In the genomic region with DNA sequence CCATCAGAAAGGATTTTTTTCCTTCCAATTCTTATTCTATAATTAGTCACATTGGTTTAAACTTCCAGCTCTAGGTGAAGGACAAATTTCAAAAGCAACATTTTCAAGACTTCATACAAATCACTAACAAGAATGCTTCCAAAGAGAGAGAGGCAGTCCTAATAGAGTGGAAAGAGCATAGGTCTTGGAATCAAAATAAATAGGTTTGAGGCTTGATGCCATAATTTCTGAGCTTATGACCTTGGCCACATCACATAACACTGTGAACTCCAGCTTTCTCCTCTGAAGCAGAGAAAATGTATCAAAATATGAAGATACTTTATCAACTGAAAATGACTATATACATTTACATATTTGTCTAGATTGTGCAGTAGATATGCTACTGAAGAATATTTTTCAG, we compare ENCODE assay signal across 11 cellular contexts.
"Had no signal": no experiment of that assay in that cellular context is flagged by ENCODE, and none has a peak within 500 bp of the region (broad histone marks: within the 10 kb centered on the region; RNA-seq: fewer than 3 reads in every experiment).

No MANE protein-coding gene starts in this region.

- H3K4me3 Mint-ChIP-seq: GM23338, H9, HFFc6 had no signal

- DNase-seq: GM23248, GOT3, H7, H9, HCEC 1CT, HFFc6 had no signal

- H2AFZ ChIP-seq: GM23248, GM23338 had no signal

- H3K4me3 ChIP-seq: GM23248, GM23338, HAP-1 had no signal

- H3K4me2 ChIP-seq: GM23338 had no signal

- H3K36me3 ChIP-seq: HAP-1 had no signal

- H3K9me3 Mint-ChIP-seq: GM23338 had no signal

- ATAC-seq: GM23338, HCT116 had no signal

- H3K4me1 ChIP-seq: HAP-1 had no signal

- H3K9ac ChIP-seq: GM23248 had no signal

- H3K27ac ChIP-seq: GM23248 had no signal

- H3K9me3 ChIP-seq: HAP-1 had no signal

- H3K27ac Mint-ChIP-seq: GM23338, H9, HFFc6 had no signal

- FAIRE-seq: H1, H54 had no signal
